ENCODE assay signal across 9 cellular contexts in the genomic region with DNA sequence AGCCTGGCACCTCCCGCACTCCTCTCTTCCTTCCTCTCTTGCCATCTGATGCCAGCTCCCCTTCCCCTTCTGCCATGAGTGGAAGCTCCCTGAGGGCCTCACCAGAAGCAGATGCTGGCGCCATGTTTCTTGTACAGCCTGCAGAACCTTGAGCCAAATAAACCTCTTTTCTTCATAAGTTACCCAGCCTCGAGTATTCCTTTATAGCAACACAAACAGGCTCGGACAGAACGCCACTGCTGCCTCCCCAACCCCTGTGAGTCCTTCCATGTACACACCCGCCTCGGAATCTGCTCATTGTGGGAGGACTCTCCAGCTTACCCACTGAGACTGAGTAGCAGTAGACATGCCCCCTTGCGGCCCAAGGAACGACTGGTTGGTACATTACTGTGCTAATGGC.
"Had no signal": no experiment of that assay in that cellular context is flagged by ENCODE, and none has a peak within 500 bp of the region (broad histone marks: within the 10 kb centered on the region; RNA-seq: fewer than 3 reads in every experiment).

No MANE protein-coding gene starts in this region.

- H3K9ac ChIP-seq: KMS-11 had no signal

- FAIRE-seq: H1, H54, HepG2 had no signal

- H3K4me3 ChIP-seq: GM23338 had no signal

- H3K27ac Mint-ChIP-seq: GM23338, H9 had no signal

- H3K9me3 Mint-ChIP-seq: GM23338, H9 had no signal

- H3K27ac ChIP-seq: HL-60, KMS-11 had no signal

- H3K4me3 Mint-ChIP-seq: GM23338, H9 had no signal

- H2AFZ ChIP-seq: GM23338 had no signal

- DNase-seq: H9, HCEC 1CT, KBM-7 had no signal

- H3K4me1 Mint-ChIP-seq: H9 had no signal

- ATAC-seq: GM23338, HepG2 had no signal

- H3K4me2 ChIP-seq: GM23338, KMS-11 had no signal
